Comparison of ENCODE assay signal across 8 cellular contexts in the genomic region with DNA sequence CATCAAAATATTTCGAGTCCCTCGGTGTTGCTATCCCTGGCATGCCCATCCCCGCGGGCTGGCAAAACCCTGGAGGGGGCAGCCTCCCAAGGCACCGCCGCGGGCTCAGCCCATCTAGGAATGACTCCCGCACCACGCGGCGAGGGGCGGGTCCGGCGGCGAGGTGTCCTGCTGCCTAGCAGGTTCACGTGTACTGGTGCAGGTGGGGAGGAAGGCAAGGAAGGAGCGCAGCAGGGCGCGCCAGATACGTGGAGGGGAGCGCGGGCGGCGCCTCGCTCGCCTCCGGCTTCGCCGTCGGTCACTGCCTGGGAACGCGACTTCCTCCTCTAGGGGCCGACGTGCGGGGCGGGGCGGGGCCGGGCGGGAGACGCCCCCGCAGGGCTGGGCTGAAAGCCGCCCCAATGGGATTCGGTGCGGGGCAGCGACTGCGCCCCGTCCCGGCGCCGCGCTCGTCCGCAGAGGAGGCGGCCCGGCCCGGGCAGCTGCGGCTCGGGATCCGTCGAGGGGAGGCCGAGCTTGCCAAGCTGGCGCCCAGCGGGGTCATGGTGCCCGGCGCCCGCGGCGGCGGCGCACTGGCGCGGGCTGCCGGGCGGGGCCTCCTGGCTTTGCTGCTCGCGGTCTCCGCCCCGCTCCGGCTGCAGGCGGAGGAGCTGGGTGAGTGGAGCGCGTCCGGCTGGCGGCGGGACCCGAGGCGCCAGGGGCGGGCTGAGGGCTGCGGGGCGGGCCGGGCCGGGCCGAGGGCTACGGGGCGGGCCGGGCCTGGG. TPM values are rescaled to one million over a fixed set of nuclear protein-coding genes. Genes with fewer than 3 reads are reported as not detected.
DNase-seq lines count a peak whose midpoint lies in the region; ATAC-seq, FAIRE-seq and TF ChIP-seq lines count a peak whose summit lies in the region.

Gene DCBLD1 (plus strand): TSS at position 435 of the 764 bp plus-strand sequence. CDS start 108 bp downstream, at position 543.

- peak within 1 kb of the TSS in 2 of 3 donors; percentile 2 to 51 for H3K27ac Mint-ChIP-seq in IgD-negative memory B cell

- H3K27me3 ChIP-seq in adipocyte (replicated peaks; ENCODE audit: control insufficient read depth, insufficient read depth, low read length) (no peaks in the 10 kb centered on the region), cardiac muscle cell (peaks cover 29% of the 10 kb centered on the region), pancreas (no peaks in the 10 kb centered on the region), uterus (no peaks in the 10 kb centered on the region)

- H3K4me1 ChIP-seq in adipocyte (ENCODE audit: control insufficient read depth, insufficient read depth, low read length) = peaks cover 27% of the 10 kb centered on the region
- H3K4me1 ChIP-seq in cardiac muscle cell (ENCODE audit: low read depth) = peaks cover 15% of the 10 kb centered on the region
- H3K4me1 ChIP-seq in pancreas = peaks cover 7 to 22% (median 16%) of the 10 kb centered on the region in 3 donors
- peaks cover 0 to 5% of the 10 kb centered on the region in 2 donors for H3K4me1 ChIP-seq in uterus

- DNase-seq in EL = peak; percentile 84
- DNase-seq in adipocyte (ENCODE audit: low read depth) = peak; percentile 92
- peak; percentile 82 to 84 for DNase-seq in cardiac muscle cell (ENCODE audit: low read depth in 1 of 2, low spot score in 1 of 2)
- DNase-seq in pancreas = peak; percentile 79 to 91 (median 84)
- peak; percentile 60 to 68 for DNase-seq in uterus

- peak within 1 kb of the TSS; percentile 84 to 94 (median 88) for H3K4me3 Mint-ChIP-seq in IgD-negative memory B cell

- FAIRE-seq in pancreas (lab: Jason Lieb, UNC) = no peak

- H3K36me3 ChIP-seq in adipocyte (ENCODE audit: control insufficient read depth, insufficient read depth, low read length, severe bottlenecking) (no peaks in the 10 kb centered on the region), cardiac muscle cell (no peaks in the 10 kb centered on the region), pancreas (no peaks in the 10 kb centered on the region), uterus (no peaks in the 10 kb centered on the region)

- no peaks in the 10 kb centered on the region for H3K9me3 ChIP-seq in adipocyte (ENCODE audit: control insufficient read depth, low read length)
- no peaks in the 10 kb centered on the region for H3K9me3 ChIP-seq in cardiac muscle cell (ENCODE audit: low read depth)
- H3K9me3 ChIP-seq in pancreas = no peaks in the 10 kb centered on the region
- H3K9me3 ChIP-seq in uterus = no peaks in the 10 kb centered on the region

- H3K27ac ChIP-seq in cardiac muscle cell (no peak within 1 kb of the TSS), pancreas (peak within 1 kb of the TSS; percentile 71 to 89 (median 80)), uterus (peak within 1 kb of the TSS; percentile 80 to 84)

- peaks cover 5 to 15% (median 8%) of the 10 kb centered on the region in 3 donors for H3K4me1 Mint-ChIP-seq in IgD-negative memory B cell

- no peaks in the 10 kb centered on the region for H3K9me3 Mint-ChIP-seq in IgD-negative memory B cell

- no peak for TF ChIP-seq CTCF in cardiac muscle cell (IDR thresholded peaks at IDR 0.05; ENCODE audit: low read depth, low read length)
- no peak for TF ChIP-seq CTCF in pancreas (IDR thresholded peaks at IDR 0.05)
- TF ChIP-seq CTCF in uterus (IDR thresholded peaks at IDR 0.05) = peak in 1 of 4 experiments; percentile 7

- peak; percentile 73 for ATAC-seq in GM21723 (IDR thresholded peaks at IDR 0.05; ENCODE audit: unreplicated experiment)
- ATAC-seq in SK-N-SH treated with all-trans-retinoic acid at 6 μM for 48 hours = peak; percentile 83
- peak; percentile 81 to 89 (median 84) for ATAC-seq in pancreas

- peaks cover 36% of the 10 kb centered on the region for H3K27me3 Mint-ChIP-seq in IgD-negative memory B cell

- intact Hi-C loops in pancreas (cut with DNase I) (no loop called here), uterus (cut with DNase I; ENCODE audit: low total_unique reads) (no loop called here)

- peak within 1 kb of the TSS; percentile 96 for H3K4me3 ChIP-seq in adipocyte (ENCODE audit: low read length)
- peak within 1 kb of the TSS; percentile 42 for H3K4me3 ChIP-seq in cardiac muscle cell
- peak within 1 kb of the TSS; percentile 39 to 75 (median 59) for H3K4me3 ChIP-seq in pancreas
- peak within 1 kb of the TSS; percentile 71 to 85 for H3K4me3 ChIP-seq in uterus

- peak; percentile 35 to 47 for TF ChIP-seq POLR2A in uterus (IDR thresholded peaks at IDR 0.05)

- WGBS in pancreas, 2 donors = 0% methylated on average over 68 to 96 of the region's 96 CpGs

- no peaks in the 10 kb centered on the region for H3K36me3 Mint-ChIP-seq in IgD-negative memory B cell

- peak within 1 kb of the TSS; percentile 96 for H3K9ac ChIP-seq in adipocyte (ENCODE audit: low read length)

TF ChIP-seq in SK-N-SH treated with all-trans-retinoic acid at 6 μM for 48 hours, 23 proteins besides CTCF, POLR2A, EP300 and RAD21 (continues in another document):
- no peak for TF ChIP-seq ZFP3 (CRISPR knock-in tag; IDR thresholded peaks at IDR 0.05)
- no peak for TF ChIP-seq BACH2 (CRISPR knock-in tag; IDR thresholded peaks at IDR 0.05; ENCODE audit: borderline replicate concordance)
- no peak for TF ChIP-seq CSRNP3 (CRISPR knock-in tag; IDR thresholded peaks at IDR 0.05)
- TF ChIP-seq ZNF8 (CRISPR knock-in tag; IDR thresholded peaks at IDR 0.05) = no peak
- TF ChIP-seq POU6F1 (CRISPR knock-in tag; IDR thresholded peaks at IDR 0.05; ENCODE audit: borderline replicate concordance, low read depth) = no peak
- TF ChIP-seq PPARA (CRISPR knock-in tag; IDR thresholded peaks at IDR 0.05; ENCODE audit: borderline replicate concordance) = no peak
- no peak for TF ChIP-seq RARB (CRISPR knock-in tag; IDR thresholded peaks at IDR 0.05)
- no peak for TF ChIP-seq OSR1 (CRISPR knock-in tag; IDR thresholded peaks at IDR 0.05)
- no peak for TF ChIP-seq ARNTL (CRISPR knock-in tag; IDR thresholded peaks at IDR 0.05; ENCODE audit: borderline replicate concordance, low read depth)
- no peak for TF ChIP-seq CSDC2 (CRISPR knock-in tag; IDR thresholded peaks at IDR 0.05)
- TF ChIP-seq, protein P1, sequence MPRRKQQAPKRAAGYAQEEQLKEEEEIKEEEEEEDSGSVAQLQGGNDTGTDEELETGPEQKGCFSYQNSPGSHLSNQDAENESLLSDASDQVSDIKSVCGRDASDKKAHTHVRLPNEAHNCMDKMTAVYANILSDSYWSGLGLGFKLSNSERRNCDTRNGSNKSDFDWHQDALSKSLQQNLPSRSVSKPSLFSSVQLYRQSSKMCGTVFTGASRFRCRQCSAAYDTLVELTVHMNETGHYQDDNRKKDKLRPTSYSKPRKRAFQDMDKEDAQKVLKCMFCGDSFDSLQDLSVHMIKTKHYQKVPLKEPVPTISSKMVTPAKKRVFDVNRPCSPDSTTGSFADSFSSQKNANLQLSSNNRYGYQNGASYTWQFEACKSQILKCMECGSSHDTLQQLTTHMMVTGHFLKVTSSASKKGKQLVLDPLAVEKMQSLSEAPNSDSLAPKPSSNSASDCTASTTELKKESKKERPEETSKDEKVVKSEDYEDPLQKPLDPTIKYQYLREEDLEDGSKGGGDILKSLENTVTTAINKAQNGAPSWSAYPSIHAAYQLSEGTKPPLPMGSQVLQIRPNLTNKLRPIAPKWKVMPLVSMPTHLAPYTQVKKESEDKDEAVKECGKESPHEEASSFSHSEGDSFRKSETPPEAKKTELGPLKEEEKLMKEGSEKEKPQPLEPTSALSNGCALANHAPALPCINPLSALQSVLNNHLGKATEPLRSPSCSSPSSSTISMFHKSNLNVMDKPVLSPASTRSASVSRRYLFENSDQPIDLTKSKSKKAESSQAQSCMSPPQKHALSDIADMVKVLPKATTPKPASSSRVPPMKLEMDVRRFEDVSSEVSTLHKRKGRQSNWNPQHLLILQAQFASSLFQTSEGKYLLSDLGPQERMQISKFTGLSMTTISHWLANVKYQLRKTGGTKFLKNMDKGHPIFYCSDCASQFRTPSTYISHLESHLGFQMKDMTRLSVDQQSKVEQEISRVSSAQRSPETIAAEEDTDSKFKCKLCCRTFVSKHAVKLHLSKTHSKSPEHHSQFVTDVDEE (CRISPR knock-in tag; IDR thresholded peaks at IDR 0.05) = no peak
- TF ChIP-seq TOX (CRISPR knock-in tag; IDR thresholded peaks at IDR 0.05; ENCODE audit: borderline replicate concordance) = no peak
- TF ChIP-seq ISL1 (CRISPR knock-in tag; IDR thresholded peaks at IDR 0.05) = no peak
- no peak for TF ChIP-seq GLIS3 (CRISPR knock-in tag; IDR thresholded peaks at IDR 0.05)
- no peak for TF ChIP-seq SNAI2 (CRISPR knock-in tag; IDR thresholded peaks at IDR 0.05)

RNA-seq across cellular contexts. Expression of gene DCBLD1, which starts in this region (rescaled TPM):
- polyA plus RNA-seq in IgD-negative memory B cell (0.60 TPM), cardiac muscle cell (3.5 and 14.0 TPM in 2 replicates), pancreas (10 to 100 TPM in 1 of 2 donors, 1 to 10 TPM in 1; 4.8 to 12.8 TPM)
- total RNA-seq in cardiac muscle cell (5.6 and 16.5 TPM in 2 replicates), pancreas (10 to 100 TPM in 1 of 6 donors, 1 to 10 TPM in 5; 4.8 to 12.2 (median 6.4) TPM), uterus (10 to 100 TPM in 1 of 4 donors, 1 to 10 TPM in 3; 2.4 to 15.5 (median 4.5) TPM)

Comparison
In these comparisons a context has a peak if more than half of its experiments do, and no peak if none do; other contexts are left out.
1. H3K4me3 ChIP-seq: peak in every context shown above with its lines; median percentile 96 in adipocyte; 78 in uterus; 59 in pancreas; 42 in cardiac muscle cell.